Comparison of ENCODE assay signal across 8 cellular contexts in genomic region chr1:92030701-92031107, GRCh38. TPM values are rescaled to one million over a fixed set of nuclear protein-coding genes. Genes with fewer than 3 reads are reported as not detected.
DNase-seq lines count a peak whose midpoint lies in the region; ATAC-seq and TF ChIP-seq lines count a peak whose summit lies in the region.

No MANE protein-coding gene starts in this region.

- TF ChIP-seq CTCF in CD14-positive monocyte (IDR thresholded peaks at IDR 0.05) = no peak

- H3K36me3 ChIP-seq in adipocyte (ENCODE audit: control insufficient read depth, insufficient read depth, low read length, severe bottlenecking) = no peaks in the 10 kb centered on the region

- H3K9ac ChIP-seq in adipocyte (ENCODE audit: low read length) = no peak overlapping the region

- intact Hi-C loops in left colon (cut with DNase I, micrococcal nuclease) (no loop called here), left ventricle myocardium superior (cut with micrococcal nuclease) (no loop called here), CD14-positive monocyte (cut with micrococcal nuclease) (no loop called here)

- peak overlapping the region in 1 of 2 donors; percentile 85 for H3K4me3 Mint-ChIP-seq in CD14-positive monocyte

- H3K4me1 ChIP-seq in adipocyte (ENCODE audit: control insufficient read depth, insufficient read depth, low read length) = peaks cover 4% of the 10 kb centered on the region

- in situ Hi-C loops in Caki2 (cut with HindIII; ENCODE audit: low pct_unique_long_range_greater_than_20kb, low sequenced_read_pairs) (no loop called here), KBM-7 (cut with MboI; ENCODE audit: low pct_unique_long_range_greater_than_20kb, low sequenced_read_pairs) (no loop called here)

- no peak overlapping the region for H3K27ac Mint-ChIP-seq in CD14-positive monocyte

- peaks cover 36 to 49% (median 44%) of the 10 kb centered on the region in 3 donors for H3K27me3 Mint-ChIP-seq in CD14-positive monocyte (ENCODE audit: low read depth in 3 of 3)

- H3K36me3 Mint-ChIP-seq in CD14-positive monocyte = peaks cover 0 to 6% of the 10 kb centered on the region in 2 donors

- H3K9me3 ChIP-seq in adipocyte (ENCODE audit: control insufficient read depth, low read length) = no peaks in the 10 kb centered on the region

- peaks cover 6 to 24% (median 9%) of the 10 kb centered on the region in 7 donors for H3K9me3 Mint-ChIP-seq in CD14-positive monocyte

- peaks cover 9% of the 10 kb centered on the region for H3K27me3 ChIP-seq in adipocyte (replicated peaks; ENCODE audit: control insufficient read depth, insufficient read depth, low read length)

- ATAC-seq in left colon (peak; percentile 48), GM19035 (IDR thresholded peaks at IDR 0.05; ENCODE audit: unreplicated experiment) (no peak), left ventricle myocardium superior (no peak)

- H3K4me3 ChIP-seq in adipocyte (ENCODE audit: low read length) = no peak overlapping the region

- peaks cover 11% of the 10 kb centered on the region for H3K4me1 Mint-ChIP-seq in CD14-positive monocyte

- DNase-seq in Caki2 (ENCODE audit: low read depth) = peak; percentile 1
- DNase-seq in KBM-7 = peak; percentile 62
- DNase-seq in adipocyte (ENCODE audit: low read depth) = peak; percentile 24
- DNase-seq in left colon = no peak
- DNase-seq in activated effector memory CD4-positive, alpha-beta T cell treated with Interleukin-2 at 50 U/mL for 16 hours = no peak
- no peak for DNase-seq in left ventricle myocardium superior
- DNase-seq in CD14-positive monocyte (ENCODE audit: low spot score) = no peak

RNA-seq across cellular contexts. Expression of gene EPHX4, which starts 0.9 kb away (rescaled TPM):
- not detected in 2 replicates for total RNA-seq in Caki2 (2014; rRNA removed; shearing (Covaris generic); ENCODE audit: low replicate concordance)
- total RNA-seq in left colon (under 1 TPM; 0.17 to 0.27 TPM), left ventricle myocardium superior (0.17 TPM)
- polyA plus RNA-seq in CD14-positive monocyte = not detected

RNA-seq across cellular contexts. Expression of gene SETSIP, which starts 44.5 kb away (rescaled TPM):
- total RNA-seq in Caki2 (2014; rRNA removed; shearing (Covaris generic); ENCODE audit: low replicate concordance) = not detected in 2 replicates
- total RNA-seq in left colon = not detected
- not detected for total RNA-seq in left ventricle myocardium superior
- not detected for polyA plus RNA-seq in CD14-positive monocyte

RNA-seq across cellular contexts. Expression of gene BTBD8, which starts 49.4 kb away (rescaled TPM):
- total RNA-seq in Caki2 (2014; rRNA removed; shearing (Covaris generic); ENCODE audit: low replicate concordance) = 0.43 and 3.6 TPM in 2 replicates
- total RNA-seq in left colon (1 to 10 TPM; 2.8 to 5.3 TPM), left ventricle myocardium superior (4.4 TPM)
- polyA plus RNA-seq in CD14-positive monocyte = 1 to 10 TPM in 1 of 2 donors, under 1 TPM in 1; 0.44 to 1.1 TPM

Comparison
In these comparisons a context has a peak if more than half of its experiments do, and no peak if none do; other contexts are left out.
1. DNase-seq: peak in Caki2 (single experiment), KBM-7 (single experiment) and adipocyte (single experiment); none in left colon (0 of 2), activated effector memory CD4-positive, alpha-beta T cell treated with Interleukin-2 at 50 U/mL for 16 hours (single experiment), left ventricle myocardium superior (single experiment) and CD14-positive monocyte (single experiment).